Comparison of ENCODE assay signal across 8 cellular contexts in the genomic region with DNA sequence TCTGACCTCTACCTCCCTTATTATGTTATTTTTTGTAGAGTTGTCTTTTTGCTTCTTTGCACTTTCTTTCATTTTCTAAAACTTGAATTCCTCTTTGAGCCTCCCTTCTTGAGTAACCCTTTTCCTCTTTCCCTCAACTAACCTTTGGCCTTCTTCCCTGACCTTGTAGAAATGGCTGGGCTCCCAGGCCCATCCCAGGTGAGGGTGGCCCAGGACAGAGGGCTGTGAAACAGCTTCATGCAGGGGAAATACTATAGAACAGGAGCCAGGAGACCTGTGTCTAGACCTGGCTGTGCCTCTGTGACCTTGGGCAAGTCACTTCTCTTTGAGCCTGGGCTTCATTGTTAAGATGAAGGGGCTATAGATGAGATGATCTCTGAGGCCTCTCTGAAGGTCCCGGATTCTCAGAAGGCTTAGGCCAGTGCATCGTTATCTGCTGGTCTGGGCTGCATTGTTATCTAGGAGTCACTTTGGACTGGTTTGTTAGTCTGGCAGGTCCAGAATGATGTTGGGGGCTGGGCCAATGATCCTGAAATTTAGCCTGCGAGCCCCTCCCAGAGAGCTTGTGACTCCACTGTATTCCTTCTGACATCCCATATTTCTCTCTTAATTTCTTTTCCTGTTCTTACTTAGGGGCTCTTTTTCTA. TPM values are rescaled to one million over a fixed set of nuclear protein-coding genes. Genes with fewer than 3 reads are reported as not detected.
DNase-seq lines count a peak whose midpoint lies in the region; ATAC-seq, FAIRE-seq and TF ChIP-seq lines count a peak whose summit lies in the region.

No MANE protein-coding gene starts in this region.

- no peak for TF ChIP-seq POLR2A in ovary (IDR thresholded peaks at IDR 0.05)

- H3K4me1 Mint-ChIP-seq in CD4-positive, CD25-positive, alpha-beta regulatory T cell, result peaks cover 10 to 67% (median 37%) of the 10 kb centered on the region in 4 donors

- TF ChIP-seq CTCF in RWPE1 (conservative IDR thresholded peaks at IDR 0.05; ENCODE audit: low read depth), result no peak
- no peak for TF ChIP-seq CTCF in epithelial cell of proximal tubule (conservative IDR thresholded peaks at IDR 0.05; ENCODE audit: low read depth, low read length)
- TF ChIP-seq CTCF in ovary (IDR thresholded peaks at IDR 0.05), result no peak

- H3K36me3 Mint-ChIP-seq in CD4-positive, CD25-positive, alpha-beta regulatory T cell, result peaks cover 8% of the 10 kb centered on the region

- POLR2A ChIA-PET in RWPE1 (lab: Yijun Ruan, JAX; ENCODE audit: low non-redundant PET), result interaction anchor here (1.2 kb wide), 1 partner anchor 32 kb away, joined by 5 read pairs; no protein-coding TSS in a partner anchor

- H3K9me3 ChIP-seq in CD4-positive, CD25-positive, alpha-beta regulatory T cell (ENCODE audit: control insufficient read depth in 2 of 2, low read length in 2 of 2), result no peaks in the 10 kb centered on the region
- no peaks in the 10 kb centered on the region for H3K9me3 ChIP-seq in ovary

- H3K36me3 ChIP-seq in CD4-positive, CD25-positive, alpha-beta regulatory T cell (ENCODE audit: control insufficient read depth, insufficient read depth, low read length), result peaks cover under 1% of the 10 kb centered on the region
- H3K36me3 ChIP-seq in ovary, result no peaks in the 10 kb centered on the region

- H3K27ac ChIP-seq in CD4-positive, CD25-positive, alpha-beta regulatory T cell (ENCODE audit: insufficient read depth, low read length, poor library complexity, severe bottlenecking), result peak overlapping the region; percentile 75
- H3K27ac ChIP-seq in RWPE1 (peak overlapping the region; percentile 98), ovary (peak overlapping the region; percentile 95 to 99)

- H3K27me3 ChIP-seq in CD4-positive, CD25-positive, alpha-beta regulatory T cell (ENCODE audit: control insufficient read depth, insufficient read depth, low read length), result no peaks in the 10 kb centered on the region
- H3K27me3 ChIP-seq in ovary, result no peaks in the 10 kb centered on the region

- CTCF ChIA-PET in RWPE1 (lab: Yijun Ruan, JAX), result interaction anchor here (1.1 to 1.2 kb wide), 2 partner anchors 8 to 57 kb away, joined by 3 read pairs; partner anchors contain the start of gene SPSB2

- 27 to 31% (median 28%) methylated on average over 3 of the region's 3 CpGs for WGBS in ovary, 3 donors

- H3K27ac Mint-ChIP-seq in CD4-positive, CD25-positive, alpha-beta regulatory T cell, result peak overlapping the region; percentile 94 to 95 (median 94)

- H3K4me3 ChIP-seq in CD4-positive, CD25-positive, alpha-beta regulatory T cell (ENCODE audit: low read depth, low read length), result peak overlapping the region; percentile 53
- H3K4me3 ChIP-seq in epithelial cell of proximal tubule (ENCODE audit: low read depth, low read length), result peak overlapping the region; percentile 78
- H3K4me3 ChIP-seq in ovary, result peak overlapping the region; percentile 74

- H3K4me1 ChIP-seq in CD4-positive, CD25-positive, alpha-beta regulatory T cell (ENCODE audit: control insufficient read depth, insufficient read depth, low read length, poor library complexity, severe bottlenecking), result peaks cover 28% of the 10 kb centered on the region
- H3K4me1 ChIP-seq in ovary (ENCODE audit: insufficient read depth), result peaks cover 21% of the 10 kb centered on the region

- TF ChIP-seq EP300 in ovary (IDR thresholded peaks at IDR 0.05), result no peak

- peak overlapping the region; percentile 74 to 94 (median 90) for H3K4me3 Mint-ChIP-seq in CD4-positive, CD25-positive, alpha-beta regulatory T cell

- H3K27me3 Mint-ChIP-seq in CD4-positive, CD25-positive, alpha-beta regulatory T cell, result no peaks in the 10 kb centered on the region

- no peaks in the 10 kb centered on the region for H3K9me3 Mint-ChIP-seq in CD4-positive, CD25-positive, alpha-beta regulatory T cell

- intact Hi-C loops in ovary (cut with DNase I), result loop anchor here in 1 of 4 donors (5.0 kb wide), 1 partner anchor 58 kb away; the partner anchor contains the start of gene SPSB2
- intact Hi-C loops in head of caudate nucleus (cut with DNase I), result no loop called here

- no peak for ATAC-seq in CD4-positive, CD25-positive, alpha-beta regulatory T cell (ENCODE audit: low read depth in 2 of 2)

- DNase-seq in CD4-positive, CD25-positive, alpha-beta regulatory T cell, result no peak
- DNase-seq in RWPE1 (ENCODE audit: low spot score) (no peak), epithelial cell of proximal tubule (ENCODE audit: low read depth) (no peak), ovary (peak in 1 of 5 donors; percentile 29), head of caudate nucleus (no peak), kidney tubule cell (ENCODE audit: low spot score) (no peak), GM19239 (ENCODE audit: insufficient read length, low spot score) (no peak), NCI-H345 treated with DMSO at 0.1 percent for 48 hours (lab: John Stamatoyannopoulos, UW; ENCODE audit: unreplicated experiment) (no peak)

- no peak for FAIRE-seq in GM19239 (lab: Jason Lieb, UNC)

RNA-seq across cellular contexts. Expression of gene ATN1, which starts 2.2 kb away (rescaled TPM):
- total RNA-seq in CD4-positive, CD25-positive, alpha-beta regulatory T cell, result 27.5 TPM
- polyA plus RNA-seq in CD4-positive, CD25-positive, alpha-beta regulatory T cell, result under 1 TPM; 0.17 to 0.82 (median 0.53) TPM
- 17.9 and 19.0 TPM in 2 replicates for total RNA-seq in epithelial cell of proximal tubule
- 100 to 1,000 TPM in 5 of 7 donors, 10 to 100 TPM in 2; 73.9 to 324 (median 206) TPM for total RNA-seq in ovary
- 100 to 1,000 TPM in 1 of 2 donors, 10 to 100 TPM in 1; 41.6 to 179 TPM for polyA plus RNA-seq in ovary

RNA-seq across cellular contexts. Expression of gene RNU7-1, which starts 13.7 kb away (rescaled TPM):
- total RNA-seq in CD4-positive, CD25-positive, alpha-beta regulatory T cell, result not detected
- polyA plus RNA-seq in CD4-positive, CD25-positive, alpha-beta regulatory T cell, result not detected
- total RNA-seq in epithelial cell of proximal tubule (not detected in 2 replicates), ovary (not detected)
- polyA plus RNA-seq in ovary, result not detected

RNA-seq across cellular contexts. Expression of gene C12orf57, which starts 13.9 kb away (rescaled TPM):
- total RNA-seq in CD4-positive, CD25-positive, alpha-beta regulatory T cell, result 186 TPM
- polyA plus RNA-seq in CD4-positive, CD25-positive, alpha-beta regulatory T cell, result 100 to 1,000 TPM; 310 to 410 (median 340) TPM
- total RNA-seq in epithelial cell of proximal tubule (163 and 174 TPM in 2 replicates), ovary (1,000 to 10,000 TPM in 1 of 7 donors, 100 to 1,000 TPM in 6; 457 to 1,838 (median 633) TPM)
- polyA plus RNA-seq in ovary, result 1,000 to 10,000 TPM in 1 of 2 donors, 10 to 100 TPM in 1; 40.3 to 1,266 TPM

RNA-seq across cellular contexts. Expression of gene ENO2, which starts 15.5 kb away (rescaled TPM):
- 88.2 TPM for total RNA-seq in CD4-positive, CD25-positive, alpha-beta regulatory T cell
- 10 to 100 TPM; 18.1 to 24.8 (median 22.7) TPM for polyA plus RNA-seq in CD4-positive, CD25-positive, alpha-beta regulatory T cell
- 47.4 and 97.0 TPM in 2 replicates for total RNA-seq in epithelial cell of proximal tubule
- total RNA-seq in ovary, result 10 to 100 TPM in 5 of 7 donors, 1 to 10 TPM in 2; 8.3 to 22.3 (median 11.5) TPM
- polyA plus RNA-seq in ovary, result 10 to 100 TPM in 1 of 2 donors, 1 to 10 TPM in 1; 5.0 to 19.4 TPM

RNA-seq across cellular contexts. Expression of gene PTPN6, which starts 21.2 kb away (rescaled TPM):
- total RNA-seq in CD4-positive, CD25-positive, alpha-beta regulatory T cell, result 174 TPM
- 100 to 1,000 TPM; 261 to 321 (median 291) TPM for polyA plus RNA-seq in CD4-positive, CD25-positive, alpha-beta regulatory T cell
- total RNA-seq in epithelial cell of proximal tubule, result 21.8 and 37.5 TPM in 2 replicates
- total RNA-seq in ovary, result 10 to 100 TPM in 3 of 7 donors, 1 to 10 TPM in 4; 4.6 to 19.8 (median 9.8) TPM
- 10 to 100 TPM in 1 of 2 donors, 1 to 10 TPM in 1; 6.9 to 25.3 TPM for polyA plus RNA-seq in ovary
